Comparison of ENCODE assay signal across 8 cellular contexts in genomic region chr1:229624906-229625871, GRCh38. TPM values are rescaled to one million over a fixed set of nuclear protein-coding genes. Genes with fewer than 3 reads are reported as not detected.
A peak's percentile ranks its signal among the peaks of the same experiment; 100 is the strongest.
DNase-seq lines count a peak whose midpoint lies in the region; ATAC-seq lines count a peak whose summit lies in the region.

No MANE protein-coding gene starts in this region.

- intact Hi-C loops in left colon (cut with DNase I, micrococcal nuclease) = loop anchor here in 1 of 2 donors (10.0 kb wide), 1 partner anchor 70 kb away; the partner anchor contains the start of gene ABCB10

- DNase-seq in NCI-H187 (lab: John Stamatoyannopoulos, UW) (peak; percentile 4 to 23), NCI-H187 treated with DMSO at 0.1 percent for 48 hours (lab: John Stamatoyannopoulos, UW) (no peak), NCI-H1930 (lab: John Stamatoyannopoulos, UW) (peak; percentile 45 to 70), cerebellum (ENCODE audit: low spot score) (peak; percentile 78), left colon (peak; percentile 65 to 74)
- DNase-seq in stimulated activated CD4-positive, alpha-beta T cell treated with anti-CD3 and anti-CD28 coated beads, Interleukin-1b, Interleukin-23, amount 100 ng/mL, for 48 hours = peak; percentile 60

- ATAC-seq in HG02840 (IDR thresholded peaks at IDR 0.05; ENCODE audit: low FRiP score, unreplicated experiment) = peak; percentile 34
- peak; percentile 17 to 29 for ATAC-seq in activated CD4-positive, CD25-positive, alpha-beta regulatory T cell treated with anti-CD3 and anti-CD28 coated beads, Interleukin-2, amount 50 U/mL, for 24 hours
- ATAC-seq in left colon = peak; percentile 70

RNA-seq across cellular contexts. Expression of gene TAF5L, which starts 0.7 kb away (rescaled TPM):
- total RNA-seq in cerebellum = 22.7 TPM
- total RNA-seq in left colon = 10 to 100 TPM; 24.2 to 24.6 TPM

RNA-seq across cellular contexts. Expression of gene URB2, which starts 0.9 kb away (rescaled TPM):
- 12.5 TPM for total RNA-seq in cerebellum
- 1 to 10 TPM; 5.0 to 7.4 TPM for total RNA-seq in left colon
